31 cellular contexts compared by ENCODE assay signal in genomic region chr7:112279042-112279441, GRCh38.
DNase-seq lines count a peak whose midpoint lies in the region; ATAC-seq, FAIRE-seq and TF ChIP-seq lines count a peak whose summit lies in the region.
"Had no signal": no experiment of that assay in that cellular context is flagged by ENCODE, and none has a peak within 500 bp of the region (broad histone marks: within the 10 kb centered on the region; RNA-seq: fewer than 3 reads in every experiment).

No MANE protein-coding gene starts in this region.

- H3K4me1 ChIP-seq in HEK293 (ENCODE audit: control insufficient read depth, insufficient read depth, low read length): peaks cover 5% of the 10 kb centered on the region
- H3K4me1 ChIP-seq in K562 (replicated peaks in 1 of 2; ENCODE audit: control insufficient read depth in 2 of 2, insufficient read depth in 2 of 2, low read length in 2 of 2): peaks cover 3 to 9% of the 10 kb centered on the region in 2 experiments; a peak in 2 of 5 replicates
- H3K4me1 ChIP-seq: A549; BLaER1; BLaER1 treated with 17β-estradiol and CSF1 and Interleukin-3, amounts not matched to agents 10 nM and 100 nM; Caco-2 had no signal

- no peak for TF ChIP-seq POLR2A in K562 (conservative IDR thresholded peaks at IDR 0.05)

- no peak for TF ChIP-seq CTCF in HEK293 (tag by site-specific recombination; IDR thresholded peaks at IDR 0.05)
- no peak for TF ChIP-seq CTCF in K562 (IDR thresholded peaks at IDR 0.05 in 2 of 3, conservative IDR thresholded peaks at IDR 0.05 in 1 of 3; ENCODE audit: insufficient read depth in 2 of 3, low read depth in 1 of 3, low read length in 3 of 3)

- H3K36me3 ChIP-seq in HEK293 (ENCODE audit: control insufficient read depth in 2 of 2, insufficient read depth in 1 of 2, low read length in 2 of 2) (no peaks in the 10 kb centered on the region), K562 (ENCODE audit: control insufficient read depth, insufficient read depth, low read length) (no peaks in the 10 kb centered on the region)
- H3K36me3 ChIP-seq: BE2C, BLaER1 had no signal

- H3K4me2 ChIP-seq in K562 (ENCODE audit: insufficient read depth, low read length): no peak overlapping the region
- H3K4me2 ChIP-seq: A549; BLaER1; BLaER1 treated with 17β-estradiol and CSF1 and Interleukin-3, amounts not matched to agents 10 nM and 100 nM had no signal

- POLR2A ChIA-PET in HEK293 (lab: Yijun Ruan, JAX) (no interaction called here), K562 (lab: Yijun Ruan, JAX) (no interaction called here)

- WGBS in K562 (ENCODE audit: insufficient coverage, low coverage, missing lambda C conversion rate): 30% methylated on average over 2 of the region's 2 CpGs

- no peak overlapping the region for H2AFZ ChIP-seq in K562 (ENCODE audit: low read depth, low read length)

- TF ChIP-seq EP300 in K562 (IDR thresholded peaks at IDR 0.05; ENCODE audit: low read length): no peak

- CTCF ChIA-PET in HEK293 (lab: Yijun Ruan, JAX): interaction anchor here (0.6 kb wide), 1 partner anchor 501 kb away, joined by 4 read pairs; no protein-coding TSS in a partner anchor
- CTCF ChIA-PET in K562 (lab: Yijun Ruan, JAX; ENCODE audit: low intra/inter-chr PET ratio): no interaction called here

- H3K27ac ChIP-seq in HEK293 (ENCODE audit: extremely low read depth, low read depth, low read length) (no peak overlapping the region), K562 (ENCODE audit: extremely low read depth, low read depth, low read length) (no peak overlapping the region)
- H3K27ac ChIP-seq: 22Rv1; A549; BLaER1; BLaER1 treated with 17β-estradiol and CSF1 and Interleukin-3, amounts not matched to agents 10 nM and 100 nM; C4-2B had no signal

- ATAC-seq in K562 (no peak), HG03520 (IDR thresholded peaks at IDR 0.05; ENCODE audit: unreplicated experiment) (no peak)
- ATAC-seq: A549; CD8-positive, alpha-beta T cell had no signal

- no peak for FAIRE-seq in K562 (lab: Jason Lieb, UNC)
- FAIRE-seq: A204.1, A549, D721Med had no signal

- no TSS peak for BruUV-seq in K562 (replicated peaks; lab: Mats Ljungman, UMichigan)

- H3K4me3 ChIP-seq in HEK293 (ENCODE audit: low read depth, low read length) (no peak overlapping the region), K562 (no peak overlapping the region)
- H3K4me3 ChIP-seq: A549; BLaER1; BLaER1 treated with 17β-estradiol and CSF1 and Interleukin-3, amounts not matched to agents 10 nM and 100 nM had no signal

- H3K9me3 ChIP-seq in HEK293 (ENCODE audit: control insufficient read depth, insufficient read depth, low read depth, low read length) (no peaks in the 10 kb centered on the region), K562 (replicated peaks; ENCODE audit: control insufficient read depth, insufficient read depth, low read depth, low read length) (no peaks in the 10 kb centered on the region)
- H3K9me3 ChIP-seq: A549, BE2C, BLaER1, Caco-2 had no signal

- H3K27me3 ChIP-seq in K562 (ENCODE audit: control insufficient read depth in 2 of 2, insufficient read depth in 2 of 2, low read length in 2 of 2): no peaks in the 10 kb centered on the region
- H3K27me3 ChIP-seq: BE2C; BLaER1; BLaER1 treated with 17β-estradiol and CSF1 and Interleukin-3, amounts not matched to agents 10 nM and 100 nM had no signal

- H3K9me1 ChIP-seq in K562 (ENCODE audit: control insufficient read depth, insufficient read depth, low read length): no peaks in the 10 kb centered on the region

- no peak overlapping the region for H3K9ac ChIP-seq in K562 (ENCODE audit: insufficient read depth in 1 of 2, low read depth in 2 of 2, low read length in 2 of 2)
- H3K9ac ChIP-seq: BLaER1; BLaER1 treated with 17β-estradiol and CSF1 and Interleukin-3, amounts not matched to agents 10 nM and 100 nM had no signal

- DNase-seq in K562 (ENCODE audit: extremely low read depth in 1 of 4, low spot score in 3 of 4): no peak
- no peak for DNase-seq in effector CD4-positive, alpha-beta T cell
- DNase-seq: 8988T; ACHN; AML-193; BE2C; C1 segment of cervical spinal cord; Caco-2; Calu3; CD4-positive, alpha-beta memory T cell; CD4-positive, alpha-beta T cell; CD4-positive, CD25-positive, alpha-beta regulatory T cell; CD8-positive, alpha-beta memory T cell; CD8-positive, alpha-beta T cell; COR-L47; DMS 273 treated with DMSO at 0.1 percent for 48 hours; DMS153; DMS53; DMS79; DMS79 treated with DMSO at 0.1 percent for 48 hours; DND-41; EL had no signal

- no peaks in the 10 kb centered on the region for H3K79me2 ChIP-seq in K562 (ENCODE audit: control insufficient read depth, insufficient read depth, low read length)

- in situ Hi-C loops in K562 (cut with MboI): no loop called here

- no peaks in the 10 kb centered on the region for H4K20me1 ChIP-seq in K562 (replicated peaks; ENCODE audit: control insufficient read depth, insufficient read depth, low read length)
- H4K20me1 ChIP-seq: BLaER1 had no signal

- TF ChIP-seq RAD21 in K562 (CRISPR knock-in tag; conservative IDR thresholded peaks at IDR 0.05 in 1 of 2, IDR thresholded peaks at IDR 0.05 in 1 of 2): no peak

- intact Hi-C loops in K562 (cut with micrococcal nuclease): no loop called here

TF ChIP-seq in HEK293, 187 proteins besides CTCF, POLR2A, EP300 and RAD21:
- TF ChIP-seq ZBTB20 (tag by site-specific recombination; IDR thresholded peaks at IDR 0.05): no peak
- no peak for TF ChIP-seq ZNF571 (tag by site-specific recombination; IDR thresholded peaks at IDR 0.05)
- TF ChIP-seq ZNF76 (tag by site-specific recombination; IDR thresholded peaks at IDR 0.05; ENCODE audit: borderline replicate concordance, low read depth): no peak
- peak; percentile 67; the same call in 1 of the 2 replicates for TF ChIP-seq ZNF707 (tag by site-specific recombination; IDR thresholded peaks at IDR 0.05)
- no peak for TF ChIP-seq YY1 (tag by site-specific recombination; IDR thresholded peaks at IDR 0.05)
TF ChIP-seq in HEK293: peak in this region for 1.

TF ChIP-seq in K562, 482 proteins besides CTCF, POLR2A, EP300 and RAD21:
- TF ChIP-seq ZNF707 (CRISPR knock-in tag; conservative IDR thresholded peaks at IDR 0.05): peak; percentile 75; the same call in 1 of the 2 replicates
- TF ChIP-seq MECOM (CRISPR knock-in tag; IDR thresholded peaks at IDR 0.05): no peak

Comparison
In these comparisons a context has a peak if more than half of its experiments do, and no peak if none do; other contexts are left out.
1. Of the 44 proteins assayed by ChIP-seq in both K562 and HEK293: peak only in K562: none; only in HEK293: none; in both: ZNF707; in neither: 43.